11 cellular contexts compared by ENCODE assay signal in the genomic region with DNA sequence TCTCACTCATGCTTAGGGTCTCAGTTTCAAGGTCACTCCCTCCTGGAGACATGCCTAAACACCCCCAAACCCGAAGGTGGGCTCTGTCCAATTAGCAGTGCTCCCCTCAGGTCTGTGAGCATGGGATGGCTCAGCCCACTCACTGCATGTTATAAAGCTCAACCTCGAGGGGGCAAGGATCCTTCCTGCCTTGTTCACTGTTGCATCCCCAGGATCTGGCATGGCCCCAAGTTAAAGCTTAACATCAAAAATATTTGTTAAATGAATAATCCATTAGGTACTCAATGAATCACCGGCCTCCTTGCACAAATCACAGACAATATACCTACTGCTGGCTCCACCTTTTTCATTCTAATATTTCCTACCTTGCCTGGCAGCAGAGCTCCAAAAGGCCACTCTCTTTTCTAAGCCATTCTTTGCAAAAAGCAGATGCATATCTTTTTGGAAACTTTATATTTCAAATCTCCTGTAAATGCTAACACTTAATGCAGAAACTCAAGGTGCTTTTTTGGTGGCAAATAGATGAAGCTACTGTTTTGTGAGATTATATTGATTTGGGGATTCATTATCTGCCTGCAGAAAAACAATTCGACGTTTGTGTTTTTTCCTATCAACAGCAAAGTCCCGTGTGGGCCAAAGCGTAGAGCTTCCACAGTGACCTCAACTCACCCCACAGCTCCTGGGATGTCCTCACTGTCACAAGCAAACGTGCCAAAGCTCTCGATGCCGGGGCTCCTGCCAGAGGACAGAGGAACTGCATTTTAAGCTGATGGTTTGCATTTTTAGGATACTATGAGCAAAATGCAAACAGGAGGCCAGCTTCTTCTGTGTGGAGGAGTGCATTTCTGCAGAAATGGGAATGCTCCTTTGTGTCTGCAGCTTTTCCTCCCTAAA. TPM values are rescaled to one million over a fixed set of nuclear protein-coding genes. Genes with fewer than 3 reads are reported as not detected.
A peak's percentile ranks its signal among the peaks of the same experiment; 100 is the strongest.
DNase-seq lines count a peak whose midpoint lies in the region; FAIRE-seq and TF ChIP-seq lines count a peak whose summit lies in the region.
"Had no signal": no experiment of that assay in that cellular context is flagged by ENCODE, and none has a peak within 500 bp of the region (broad histone marks: within the 10 kb centered on the region; RNA-seq: fewer than 3 reads in every experiment).

No MANE protein-coding gene starts in this region.

- FAIRE-seq in D721Med (lab: Jason Lieb, UNC), result no peak

- no peak for TF ChIP-seq CTCF in D721Med (IDR thresholded peaks at IDR 0.05; ENCODE audit: insufficient read depth, missing control alignments)

- DNase-seq in ELR (ENCODE audit: low read depth) (peak; percentile 95), LoVo (ENCODE audit: low spot score) (peak; percentile 66), cerebellar cortex (ENCODE audit: low spot score) (peak; percentile 6), mucosa of gallbladder (ENCODE audit: low spot score) (peak; percentile 69), D721Med (ENCODE audit: insufficient read length, low spot score) (no peak), NCI-H2196 treated with DMSO at 0.1 percent for 48 hours (lab: John Stamatoyannopoulos, UW; ENCODE audit: unreplicated experiment) (no peak), epidermal melanocyte (ENCODE audit: insufficient read length, low spot score) (no peak), AG08396 (ENCODE audit: low spot score) (no peak)
- DNase-seq: foreskin melanocyte; stimulated activated naive CD8-positive, alpha-beta T cell treated with anti-CD3 and anti-CD28 coated beads, Interleukin-15, amount 100 ng/mL, for 72 hours had no signal

RNA-seq across cellular contexts. Expression of a gene that starts 35.4 kb away (rescaled TPM):
- 2.8 TPM for total RNA-seq in mucosa of gallbladder
- total RNA-seq: mononuclear cell had no signal

Comparison
In these comparisons a context has a peak if more than half of its experiments do, and no peak if none do; other contexts are left out.
1. DNase-seq: peak in ELR (single experiment), LoVo (single experiment), cerebellar cortex (single experiment) and mucosa of gallbladder (single experiment); none in D721Med (single experiment), NCI-H2196 treated with DMSO at 0.1 percent for 48 hours (single experiment), epidermal melanocyte (single experiment) and AG08396 (single experiment).